18 cellular contexts compared by ENCODE assay signal in genomic region chr3:106810461-106810733, GRCh38.
"Had no signal": no experiment of that assay in that cellular context is flagged by ENCODE, and none has a peak within 500 bp of the region (broad histone marks: within the 10 kb centered on the region; RNA-seq: fewer than 3 reads in every experiment).

No MANE protein-coding gene starts in this region.

- H3K9me3 ChIP-seq: breast epithelium, gastrocnemius medialis, thoracic aorta, upper lobe of left lung had no signal

- H3K27me3 ChIP-seq: breast epithelium, gastrocnemius medialis, upper lobe of left lung had no signal

- H3K36me3 ChIP-seq: breast epithelium, gastrocnemius medialis, thoracic aorta, upper lobe of left lung had no signal

- H3K4me3 Mint-ChIP-seq: activated B cell treated with CpG ODN at 0.5 μM for 24 hours; activated naive CD4-positive, alpha-beta T cell treated with anti-CD3 and anti-CD28 coated beads for 36 hours; activated T-cell treated with anti-CD3 and anti-CD28 coated beads, Interleukin-2, amount 50 U/mL, for 4 hours; immature natural killer cell; stimulated activated naive B cell treated with anti-CD40 and anti-IgM and Interleukin-4, amounts not matched to agents 10 μg/mL and 1 μg/mL and 100 μg/mL, for 72 hours; T-cell had no signal

- DNase-seq: activated B cell treated with CpG ODN at 0.5 μM for 24 hours; activated CD4-positive, alpha-beta T cell treated with anti-CD3 and anti-CD28 coated beads for 48 hours; activated CD8-positive, alpha-beta memory T cell treated with anti-CD3 and anti-CD28 coated beads, Interleukin-2, amount 50 U/mL, for 4 hours; activated naive CD4-positive, alpha-beta T cell treated with anti-CD3 and anti-CD28 coated beads for 36 hours; activated T-cell treated with anti-CD3 and anti-CD28 coated beads, Interleukin-2, amount 50 U/mL, for 4 hours; anterior cingulate cortex; cerebellar nuclear complex; cortex of kidney; gastrocnemius medialis; head of caudate nucleus; immature natural killer cell; mesendoderm; stimulated activated naive B cell treated with anti-CD40 and anti-IgM and Interleukin-4, amounts not matched to agents 10 μg/mL and 1 μg/mL and 100 μg/mL, for 72 hours; T-cell; upper lobe of left lung had no signal

- H3K4me1 ChIP-seq: breast epithelium, gastrocnemius medialis, upper lobe of left lung had no signal

- H3K27ac Mint-ChIP-seq: activated B cell treated with CpG ODN at 0.5 μM for 24 hours; activated naive CD4-positive, alpha-beta T cell treated with anti-CD3 and anti-CD28 coated beads for 36 hours; immature natural killer cell; stimulated activated naive B cell treated with anti-CD40 and anti-IgM and Interleukin-4, amounts not matched to agents 10 μg/mL and 1 μg/mL and 100 μg/mL, for 72 hours; T-cell had no signal

- H3K4me3 ChIP-seq: breast epithelium, gastrocnemius medialis, SK-N-MC, thoracic aorta, upper lobe of left lung had no signal

- H3K9me3 Mint-ChIP-seq: activated B cell treated with CpG ODN at 0.5 μM for 24 hours; activated naive CD4-positive, alpha-beta T cell treated with anti-CD3 and anti-CD28 coated beads for 36 hours; activated T-cell treated with anti-CD3 and anti-CD28 coated beads, Interleukin-2, amount 50 U/mL, for 4 hours; stimulated activated naive B cell treated with anti-CD40 and anti-IgM and Interleukin-4, amounts not matched to agents 10 μg/mL and 1 μg/mL and 100 μg/mL, for 72 hours; T-cell had no signal

- H3K27ac ChIP-seq: breast epithelium, gastrocnemius medialis, SK-N-MC, thoracic aorta, upper lobe of left lung had no signal

- H3K36me3 Mint-ChIP-seq: immature natural killer cell; stimulated activated naive B cell treated with anti-CD40 and anti-IgM and Interleukin-4, amounts not matched to agents 10 μg/mL and 1 μg/mL and 100 μg/mL, for 72 hours; T-cell had no signal

- H3K4me1 Mint-ChIP-seq: activated B cell treated with CpG ODN at 0.5 μM for 24 hours, immature natural killer cell, T-cell had no signal

- H3K27me3 Mint-ChIP-seq: activated B cell treated with CpG ODN at 0.5 μM for 24 hours had no signal
